ENCODE assay signal across 8 cellular contexts in the genomic region with DNA sequence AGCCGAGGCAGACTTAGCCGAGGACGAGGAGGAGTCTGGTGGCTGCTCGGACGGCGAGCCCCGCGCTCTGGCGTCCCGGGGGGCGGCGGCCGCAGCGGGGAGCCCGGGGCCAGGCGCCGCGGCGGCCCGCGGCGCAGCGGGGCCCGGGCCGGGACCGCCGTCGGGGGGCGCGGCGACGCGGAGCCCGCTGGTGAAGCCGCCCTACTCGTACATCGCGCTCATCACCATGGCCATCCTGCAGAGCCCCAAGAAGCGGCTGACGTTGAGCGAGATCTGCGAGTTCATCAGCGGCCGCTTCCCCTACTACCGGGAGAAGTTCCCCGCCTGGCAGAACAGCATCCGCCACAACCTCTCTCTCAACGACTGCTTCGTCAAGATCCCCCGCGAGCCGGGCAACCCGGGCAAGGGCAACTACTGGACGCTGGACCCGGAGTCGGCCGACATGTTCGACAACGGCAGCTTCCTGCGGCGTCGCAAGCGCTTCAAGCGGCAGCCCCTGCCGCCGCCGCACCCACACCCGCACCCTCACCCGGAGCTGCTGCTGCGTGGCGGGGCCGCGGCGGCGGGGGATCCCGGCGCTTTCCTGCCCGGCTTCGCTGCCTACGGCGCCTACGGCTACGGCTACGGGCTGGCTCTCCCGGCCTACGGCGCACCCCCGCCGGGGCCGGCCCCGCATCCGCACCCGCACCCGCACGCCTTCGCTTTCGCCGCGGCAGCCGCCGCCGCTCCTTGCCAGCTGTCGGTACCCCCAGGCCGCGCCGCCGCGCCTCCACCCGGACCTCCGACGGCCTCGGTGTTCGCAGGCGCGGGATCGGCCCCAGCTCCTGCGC. TPM values are rescaled to one million over a fixed set of nuclear protein-coding genes. Genes with fewer than 3 reads are reported as not detected.
A peak's percentile ranks its signal among the peaks of the same experiment; 100 is the strongest.
DNase-seq lines count a peak whose midpoint lies in the region; ATAC-seq and TF ChIP-seq lines count a peak whose summit lies in the region.

No MANE protein-coding gene starts in this region.

- H3K36me3 ChIP-seq in cardiac muscle cell, result no peaks in the 10 kb centered on the region

- intact Hi-C loops in left cardiac atrium (cut with DNase I), result loop anchor here in 1 of 2 donors (5.0 kb wide), 1 partner anchor 274 kb away; no protein-coding TSS in a partner anchor

- H3K36me3 Mint-ChIP-seq in stimulated activated effector memory CD8-positive, alpha-beta T cell treated with anti-CD3 and anti-CD28 coated beads, Interleukin-12 subunit alpha, Interleukin-12 subunit beta, amount 100 ng/mL, for 72 hours, result peaks cover 11% of the 10 kb centered on the region

- TF ChIP-seq CTCF in cardiac muscle cell (IDR thresholded peaks at IDR 0.05; ENCODE audit: low read depth, low read length) (no peak), fibroblast of the aortic adventitia (IDR thresholded peaks at IDR 0.05; ENCODE audit: insufficient read depth, low read length) (no peak)

- H3K4me3 ChIP-seq in cardiac muscle cell (peak overlapping the region; percentile 63), fibroblast of the aortic adventitia (ENCODE audit: low read depth, low read length) (peak overlapping the region; percentile 62)

- peak overlapping the region; percentile 97 for H3K4me3 Mint-ChIP-seq in stimulated activated effector memory CD8-positive, alpha-beta T cell treated with anti-CD3 and anti-CD28 coated beads, Interleukin-12 subunit alpha, Interleukin-12 subunit beta, amount 100 ng/mL, for 72 hours

- in situ Hi-C loops in ACHN (cut with HindIII; ENCODE audit: low pct_ligation_motif_present, low pct_unique_long_range_greater_than_20kb, low sequenced_read_pairs), result no loop called here

- H3K27me3 ChIP-seq in cardiac muscle cell, result peaks cover 100% of the 10 kb centered on the region

- no peaks in the 10 kb centered on the region for H3K9me3 Mint-ChIP-seq in stimulated activated effector memory CD8-positive, alpha-beta T cell treated with anti-CD3 and anti-CD28 coated beads, Interleukin-12 subunit alpha, Interleukin-12 subunit beta, amount 100 ng/mL, for 72 hours

- no peak overlapping the region for H3K27ac Mint-ChIP-seq in stimulated activated effector memory CD8-positive, alpha-beta T cell treated with anti-CD3 and anti-CD28 coated beads, Interleukin-12 subunit alpha, Interleukin-12 subunit beta, amount 100 ng/mL, for 72 hours

- DNase-seq in cardiac muscle cell (ENCODE audit: low read depth in 1 of 2, low spot score in 1 of 2) (no peak), left cardiac atrium (no peak), fibroblast of the aortic adventitia (ENCODE audit: low read depth) (no peak), ACHN (no peak), LoVo (ENCODE audit: low spot score) (no peak)
- peak; percentile 29 to 31 for DNase-seq in activated CD4-positive, alpha-beta T cell treated with anti-CD3 and anti-CD28 coated beads, Interleukin-2, amount 50 U/mL, for 48 hours
- peak; percentile 32 to 77 for DNase-seq in stimulated activated effector memory CD8-positive, alpha-beta T cell treated with anti-CD3 and anti-CD28 coated beads, Interleukin-12 subunit alpha, Interleukin-12 subunit beta, amount 100 ng/mL, for 72 hours (ENCODE audit: low spot score in 2 of 2)

- ATAC-seq in left cardiac atrium, result no peak
- no peak for ATAC-seq in stimulated activated effector memory CD8-positive, alpha-beta T cell treated with anti-CD3 and anti-CD28 coated beads, Interleukin-12 subunit alpha, Interleukin-12 subunit beta, amount 100 ng/mL, for 72 hours
- no peak for ATAC-seq in GM21737 (IDR thresholded peaks at IDR 0.05; ENCODE audit: unreplicated experiment)

- peaks cover 4% of the 10 kb centered on the region for H3K4me1 ChIP-seq in cardiac muscle cell (ENCODE audit: low read depth)

- H3K9me3 ChIP-seq in cardiac muscle cell (ENCODE audit: low read depth), result no peaks in the 10 kb centered on the region

- H3K4me1 Mint-ChIP-seq in stimulated activated effector memory CD8-positive, alpha-beta T cell treated with anti-CD3 and anti-CD28 coated beads, Interleukin-12 subunit alpha, Interleukin-12 subunit beta, amount 100 ng/mL, for 72 hours, result peaks cover 15% of the 10 kb centered on the region

- H3K27ac ChIP-seq in cardiac muscle cell, result no peak overlapping the region

RNA-seq across cellular contexts. Expression of gene FOXD2, which starts 0.7 kb away (rescaled TPM):
- not detected in 2 replicates for total RNA-seq in cardiac muscle cell
- 0.02 TPM in 1 of 2 replicates, not detected in the other for polyA plus RNA-seq in cardiac muscle cell
- under 1 TPM; 0.06 to 0.08 TPM for total RNA-seq in left cardiac atrium
- total RNA-seq in fibroblast of the aortic adventitia (ENCODE audit: low replicate concordance), result under 0.01 and 0.36 TPM in 2 replicates

RNA-seq across cellular contexts. Expression of gene FOXE3, which starts 22.5 kb away (rescaled TPM):
- not detected in 2 replicates for total RNA-seq in cardiac muscle cell
- polyA plus RNA-seq in cardiac muscle cell, result not detected in 2 replicates
- not detected for total RNA-seq in left cardiac atrium
- total RNA-seq in fibroblast of the aortic adventitia (ENCODE audit: low replicate concordance), result not detected in 2 replicates

Comparison
In these comparisons a context has a peak if more than half of its experiments do, and no peak if none do; other contexts are left out.
1. DNase-seq: peak in activated CD4-positive, alpha-beta T cell treated with anti-CD3 and anti-CD28 coated beads, Interleukin-2, amount 50 U/mL, for 48 hours (2 of 2) and stimulated activated effector memory CD8-positive, alpha-beta T cell treated with anti-CD3 and anti-CD28 coated beads, Interleukin-12 subunit alpha, Interleukin-12 subunit beta, amount 100 ng/mL, for 72 hours (2 of 2); none in cardiac muscle cell (0 of 2), left cardiac atrium (single experiment), fibroblast of the aortic adventitia (single experiment), ACHN (single experiment) and LoVo (single experiment).